ENCODE assay signal across 17 cellular contexts in genomic region chr1:223652436-223652901, GRCh38. TPM values are rescaled to one million over a fixed set of nuclear protein-coding genes. Genes with fewer than 3 reads are reported as not detected.
DNase-seq lines count a peak whose midpoint lies in the region; ATAC-seq, FAIRE-seq and TF ChIP-seq lines count a peak whose summit lies in the region.
"Had no signal": no experiment of that assay in that cellular context is flagged by ENCODE, and none has a peak within 500 bp of the region (broad histone marks: within the 10 kb centered on the region; RNA-seq: fewer than 3 reads in every experiment).

No MANE protein-coding gene starts in this region.

- H3K4me1 Mint-ChIP-seq in brain (peaks cover 34% of the 10 kb centered on the region), Caco-2 (ENCODE audit: low read depth, unreplicated experiment) (peaks cover 19% of the 10 kb centered on the region)

- no peak for TF ChIP-seq CTCF in brain (conservative IDR thresholded peaks at IDR 0.05)
- no peak for TF ChIP-seq CTCF in keratinocyte (optimal IDR thresholded peaks at IDR 0.05 in 1 of 3, IDR thresholded peaks at IDR 0.05 in 1 of 3, conservative IDR thresholded peaks at IDR 0.05 in 1 of 3; ENCODE audit: extremely low read depth in 1 of 3, insufficient read depth in 2 of 3, low read length in 3 of 3)
- TF ChIP-seq CTCF in Caco-2 (IDR thresholded peaks at IDR 0.05; ENCODE audit: insufficient read depth in 1 of 2, low read depth in 1 of 2, low read length in 1 of 2, severe bottlenecking in 1 of 2, unreplicated experiment in 1 of 2) = no peak

- H3K9me3 Mint-ChIP-seq in brain (peaks cover 0 to 12% (median 7%) of the 10 kb centered on the region in 5 experiments), Caco-2 (ENCODE audit: unreplicated experiment) (no peaks in the 10 kb centered on the region)

- dilution Hi-C loops in keratinocyte (cut with MboI; ENCODE audit: extremely low pct_ligation_motif_present, low sequenced_read_pairs) = no loop called here

- H3K27ac Mint-ChIP-seq in brain (peak overlapping the region in 4 of 5 experiments; percentile 6 to 85 (median 62)), Caco-2 (ENCODE audit: unreplicated experiment) (no peak overlapping the region)

- peak overlapping the region; percentile 11; the same call in 1 of the 2 replicates for H3K9ac ChIP-seq in BLaER1
- peak overlapping the region; percentile 19 for H3K9ac ChIP-seq in keratinocyte (ENCODE audit: control insufficient read depth, extremely low read depth, insufficient read depth, low read length)
- H3K9ac ChIP-seq: parathyroid adenoma had no signal

- CTCF ChIA-PET in Caco-2 (lab: Charles Lee) = no interaction called here

- H3K4me2 ChIP-seq in BLaER1 (peak overlapping the region; percentile 86), keratinocyte (ENCODE audit: control insufficient read depth, extremely low read depth, insufficient read depth, low read depth, low read length) (peak overlapping the region; percentile 63)

- H2AFZ ChIP-seq in keratinocyte (ENCODE audit: control insufficient read depth, low read length) = peak overlapping the region; percentile 60
- H2AFZ ChIP-seq: parathyroid adenoma had no signal

- H4K20me1 ChIP-seq in BLaER1 = no peaks in the 10 kb centered on the region
- no peaks in the 10 kb centered on the region for H4K20me1 ChIP-seq in keratinocyte (ENCODE audit: control insufficient read depth, extremely low read depth, insufficient read depth, low read length)

- H3K4me1 ChIP-seq in BLaER1 (peaks cover 24% of the 10 kb centered on the region), keratinocyte (ENCODE audit: control insufficient read depth, extremely low read depth, insufficient read depth, low read length) (peaks cover 32% of the 10 kb centered on the region), Caco-2 (no peaks in the 10 kb centered on the region)
- H3K4me1 ChIP-seq: body of pancreas, parathyroid adenoma, vagina had no signal

- DNase-seq in NCI-H1092 (lab: John Stamatoyannopoulos, UW) (peak; percentile 69), keratinocyte (ENCODE audit: low read depth, low spot score) (no peak), Caco-2 (no peak), NCI-H510A treated with DMSO at 0.1 percent for 48 hours (lab: John Stamatoyannopoulos, UW) (no peak)
- no peak for DNase-seq in effector CD4-positive, alpha-beta T cell
- DNase-seq: AML-193, body of pancreas, KBM-7, mesenchymal stem cell, NCI-H446 treated with DMSO at 0.1 percent for 48 hours, WERI-Rb-1 had no signal

- POLR2A ChIA-PET in Caco-2 (lab: Charles Lee) = no interaction called here

- H3K4me3 Mint-ChIP-seq in brain (peak overlapping the region in 3 of 5 experiments; percentile 25 to 59 (median 25)), Caco-2 (ENCODE audit: unreplicated experiment) (no peak overlapping the region)

- ATAC-seq in GM19467 (IDR thresholded peaks at IDR 0.05; ENCODE audit: unreplicated experiment) = no peak
- ATAC-seq: body of pancreas had no signal

- H3K4me3 ChIP-seq in BLaER1 = peak overlapping the region; percentile 1; the same call in 1 of the 2 replicates
- H3K4me3 ChIP-seq in keratinocyte (ENCODE audit: control insufficient read depth in 2 of 3, extremely low read depth in 1 of 3, insufficient read depth in 2 of 3, low read depth in 1 of 3, low read length in 3 of 3) = no peak overlapping the region
- H3K4me3 ChIP-seq in Caco-2 (ENCODE audit: low read depth, low read length) = no peak overlapping the region
- H3K4me3 ChIP-seq: body of pancreas, vagina had no signal

- FAIRE-seq in keratinocyte (lab: Jason Lieb, UNC) = peak; percentile 92

- H3K9me3 ChIP-seq in BLaER1 (peaks cover 7% of the 10 kb centered on the region), keratinocyte (ENCODE audit: control insufficient read depth, low read depth, low read length) (no peaks in the 10 kb centered on the region), Caco-2 (no peaks in the 10 kb centered on the region)
- H3K9me3 ChIP-seq: body of pancreas, vagina had no signal

- H3K27ac ChIP-seq in BLaER1 (peak overlapping the region; percentile 39; the same call in 1 of the 2 replicates), keratinocyte (ENCODE audit: control insufficient read depth, insufficient read depth, low read length) (peak overlapping the region; percentile 29)
- H3K27ac ChIP-seq: body of pancreas, parathyroid adenoma, vagina, WERI-Rb-1 had no signal

- intact Hi-C loops in Caco-2 (cut with micrococcal nuclease; ENCODE audit: unreplicated experiment) = no loop called here

- H3K27me3 ChIP-seq in BLaER1 = no peaks in the 10 kb centered on the region
- no peaks in the 10 kb centered on the region for H3K27me3 ChIP-seq in keratinocyte (ENCODE audit: control insufficient read depth, extremely low read depth, insufficient read depth, low read length)
- no peaks in the 10 kb centered on the region for H3K27me3 ChIP-seq in Caco-2 (replicated peaks; ENCODE audit: control insufficient read depth, insufficient read depth, low read length)
- H3K27me3 ChIP-seq: body of pancreas, vagina had no signal

- H3K36me3 ChIP-seq in BLaER1 (no peaks in the 10 kb centered on the region), keratinocyte (ENCODE audit: control insufficient read depth in 2 of 2, extremely low read depth in 1 of 2, insufficient read depth in 2 of 2, low read length in 2 of 2) (no peaks in the 10 kb centered on the region), Caco-2 (ENCODE audit: control insufficient read depth, insufficient read depth, low read length) (no peaks in the 10 kb centered on the region)
- H3K36me3 ChIP-seq: vagina, WERI-Rb-1 had no signal

- no peaks in the 10 kb centered on the region for H3K79me2 ChIP-seq in keratinocyte (ENCODE audit: control insufficient read depth, insufficient read depth, low read length)
- H3K79me2 ChIP-seq: parathyroid adenoma had no signal

- H3K27me3 Mint-ChIP-seq in brain = peaks cover 8% of the 10 kb centered on the region
- no peaks in the 10 kb centered on the region for H3K27me3 Mint-ChIP-seq in Caco-2 (ENCODE audit: insufficient read depth, unreplicated experiment)

- H3K9me1 ChIP-seq in keratinocyte (ENCODE audit: control insufficient read depth, extremely low read depth, insufficient read depth, low read length) = no peaks in the 10 kb centered on the region

- H3K36me3 Mint-ChIP-seq in brain (no peaks in the 10 kb centered on the region), Caco-2 (ENCODE audit: insufficient read depth, unreplicated experiment) (no peaks in the 10 kb centered on the region)

- BruUV-seq in Caco-2 (replicated peaks; lab: Mats Ljungman, UMichigan) = no TSS peak

RNA-seq across cellular contexts. Expression of gene CAPN8, which starts 13.0 kb away (rescaled TPM):
- 0.61 TPM for polyA plus RNA-seq in brain (ENCODE audit: insufficient read depth, low read depth, low replicate concordance)
- polyA plus RNA-seq in keratinocyte = 2.5 to 4.7 TPM (median 3.0 TPM) in 3 replicates
- polyA plus RNA-seq in keratinocyte (2011; ENCODE audit: low read depth) = 0.49 TPM
- 0.58 and 0.79 TPM in 2 replicates for polyA plus RNA-seq in keratinocyte (2011; cell fraction: cytosol; rRNA removed)
- 18.0 and 22.5 TPM in 2 replicates for polyA plus RNA-seq in keratinocyte (2011; cell fraction: nucleus; rRNA removed)
- 1.2 and 2.8 TPM in 2 replicates for polyA plus RNA-seq in keratinocyte (2012; ENCODE audit: low replicate concordance)
- 1.7 to 3.0 TPM (median 2.1 TPM) in 3 replicates for polyA minus RNA-seq in keratinocyte
- not detected for polyA minus RNA-seq in keratinocyte (2011; cell fraction: cytosol; rRNA and poly(A)+ RNA removed)
- polyA minus RNA-seq in keratinocyte (2011; cell fraction: nucleus; rRNA and poly(A)+ RNA removed) = 3.2 and 4.1 TPM in 2 replicates
- 4.1 and 6.7 TPM in 2 replicates for total RNA-seq in Caco-2 (2022)
- total RNA-seq: epithelial cell of proximal tubule had no signal

RNA-seq across cellular contexts. Expression of gene CAPN2, which starts 59.9 kb away (rescaled TPM):
- polyA plus RNA-seq in brain (ENCODE audit: insufficient read depth, low read depth, low replicate concordance) (69.0 TPM), keratinocyte (278 to 366 TPM (median 350 TPM) in 3 replicates)
- polyA plus RNA-seq in keratinocyte (2011; ENCODE audit: low read depth) = 134 TPM
- polyA plus RNA-seq in keratinocyte (2011; cell fraction: cytosol; rRNA removed) = 291 and 382 TPM in 2 replicates
- polyA plus RNA-seq in keratinocyte (2011; cell fraction: nucleus; rRNA removed) = 489 and 510 TPM in 2 replicates
- polyA plus RNA-seq in keratinocyte (2012; ENCODE audit: low replicate concordance) = 174 and 413 TPM in 2 replicates
- 279 to 391 TPM (median 316 TPM) in 3 replicates for polyA minus RNA-seq in keratinocyte
- 330 TPM for polyA minus RNA-seq in keratinocyte (2011; cell fraction: cytosol; rRNA and poly(A)+ RNA removed)
- 168 and 240 TPM in 2 replicates for polyA minus RNA-seq in keratinocyte (2011; cell fraction: nucleus; rRNA and poly(A)+ RNA removed)
- total RNA-seq in Caco-2 (2022) = 151 and 157 TPM in 2 replicates
